In genomic region chr7:142097571-142097970, GRCh38 we compare ENCODE assay signal across 32 cellular contexts. TPM values are rescaled to one million over a fixed set of nuclear protein-coding genes. Genes with fewer than 3 reads are reported as not detected.
"Had no signal": no experiment of that assay in that cellular context is flagged by ENCODE, and none has a peak within 500 bp of the region (broad histone marks: within the 10 kb centered on the region; RNA-seq: fewer than 3 reads in every experiment).

No MANE protein-coding gene starts in this region.

- FAIRE-seq: colon had no signal

- H3K9me3 ChIP-seq: adrenal gland, body of pancreas, esophagus muscularis mucosa, gastrocnemius medialis had no signal

- H3K27ac Mint-ChIP-seq: activated CD4-positive, alpha-beta memory T cell treated with anti-CD3 and anti-CD28 coated beads for 36 hours; activated CD4-positive, alpha-beta T cell treated with anti-CD3 and anti-CD28 coated beads for 36 hours; activated CD4-positive, alpha-beta T cell treated with anti-CD3 and anti-CD28 coated beads, Interleukin-2, amount 10 ng/mL, durations not matched to agents 24 days and 14 days; activated CD8-positive, alpha-beta memory T cell treated with anti-CD3 and anti-CD28 coated beads, Interleukin-2, amount 10 ng/mL, durations not matched to agents 7 days and 5 days; activated CD8-positive, alpha-beta T cell treated with anti-CD3 and anti-CD28 coated beads, Interleukin-2, amount 10 ng/mL, durations not matched to agents 7 days and 5 days; activated naive CD8-positive, alpha-beta T cell treated with anti-CD3 and anti-CD28 coated beads for 36 hours; activated naive CD8-positive, alpha-beta T cell treated with anti-CD3 and anti-CD28 coated beads, Interleukin-2, amount 50 U/mL, for 24 hours; activated T-helper 1 cell treated with anti-CD3 and anti-CD28 coated beads, Interleukin-12 subunit alpha, Interleukin-12 subunit beta, Interleukin-2, Interleukin-4 antibody, amounts not matched to agents 30 ng/mL and 10 ng/mL and 1 ng/mL, durations not matched to agents 14 hours and 24 hours and 36 hours; effector memory CD8-positive, alpha-beta T cell had no signal

- H3K4me1 ChIP-seq: adrenal gland, body of pancreas, esophagus muscularis mucosa, foreskin keratinocyte, gastrocnemius medialis had no signal

- DNase-seq: activated CD4-positive, alpha-beta memory T cell treated with anti-CD3 and anti-CD28 coated beads for 36 hours; activated CD4-positive, alpha-beta T cell treated with anti-CD3 and anti-CD28 coated beads for 36 hours; activated CD4-positive, alpha-beta T cell treated with anti-CD3 and anti-CD28 coated beads, Interleukin-2, amount 10 ng/mL, durations not matched to agents 24 days and 14 days; activated CD4-positive, CD25-positive, alpha-beta regulatory T cell; activated CD4-positive, CD25-positive, alpha-beta regulatory T cell treated with anti-CD3 and anti-CD28 coated beads, Interleukin-2, amount 50 U/mL, for 72 hours; activated CD8-positive, alpha-beta memory T cell treated with anti-CD3 and anti-CD28 coated beads, Interleukin-2, amount 10 ng/mL, durations not matched to agents 7 days and 5 days; activated CD8-positive, alpha-beta memory T cell treated with anti-CD3 and anti-CD28 coated beads, Interleukin-2, amount 50 U/mL, for 4 hours; activated CD8-positive, alpha-beta T cell treated with anti-CD3 and anti-CD28 coated beads, Interleukin-2, amount 10 ng/mL, durations not matched to agents 7 days and 5 days; activated gamma-delta T cell; activated naive CD4-positive, alpha-beta T cell; activated naive CD4-positive, alpha-beta T cell treated with anti-CD3 and anti-CD28 coated beads, Interleukin-2, amount 50 U/mL, for 16 hours; activated naive CD8-positive, alpha-beta T cell treated with anti-CD3 and anti-CD28 coated beads for 36 hours; activated naive CD8-positive, alpha-beta T cell treated with anti-CD3 and anti-CD28 coated beads, Interleukin-2, amount 50 U/mL, for 24 hours; activated T-cell treated with anti-CD3 and anti-CD28 coated beads, Interleukin-2, amount 50 U/mL, for 1 hour; activated T-cell treated with anti-CD3 and anti-CD28 coated beads, Interleukin-2, amount 50 U/mL, for 48 hours; adrenal gland; amygdala; aorta; body of pancreas; caudate nucleus; cortex of kidney; dermis blood vessel endothelial cell; effector CD4-positive, alpha-beta T cell; effector memory CD8-positive, alpha-beta T cell; erythroblast; foreskin keratinocyte; gastrocnemius medialis; glutamatergic neuron; T-helper 2 cell had no signal

- ATAC-seq: activated CD4-positive, alpha-beta T cell treated with anti-CD3 and anti-CD28 coated beads for 36 hours; activated CD8-positive, alpha-beta memory T cell treated with anti-CD3 and anti-CD28 coated beads, Interleukin-2, amount 10 ng/mL, durations not matched to agents 7 days and 5 days; activated CD8-positive, alpha-beta T cell treated with anti-CD3 and anti-CD28 coated beads, Interleukin-2, amount 10 ng/mL, durations not matched to agents 7 days and 5 days; activated naive CD8-positive, alpha-beta T cell treated with anti-CD3 and anti-CD28 coated beads, Interleukin-2, amount 50 U/mL, for 24 hours; body of pancreas; effector memory CD8-positive, alpha-beta T cell; foreskin keratinocyte; gastrocnemius medialis had no signal

- H3K27me3 Mint-ChIP-seq: activated CD4-positive, alpha-beta memory T cell treated with anti-CD3 and anti-CD28 coated beads for 36 hours; activated CD4-positive, alpha-beta T cell treated with anti-CD3 and anti-CD28 coated beads, Interleukin-2, amount 10 ng/mL, durations not matched to agents 24 days and 14 days; activated CD8-positive, alpha-beta memory T cell treated with anti-CD3 and anti-CD28 coated beads, Interleukin-2, amount 10 ng/mL, durations not matched to agents 7 days and 5 days; activated naive CD8-positive, alpha-beta T cell treated with anti-CD3 and anti-CD28 coated beads for 36 hours; activated naive CD8-positive, alpha-beta T cell treated with anti-CD3 and anti-CD28 coated beads, Interleukin-2, amount 50 U/mL, for 24 hours; effector memory CD8-positive, alpha-beta T cell had no signal

- H3K36me3 Mint-ChIP-seq: activated CD4-positive, alpha-beta memory T cell treated with anti-CD3 and anti-CD28 coated beads for 36 hours; activated CD8-positive, alpha-beta memory T cell treated with anti-CD3 and anti-CD28 coated beads, Interleukin-2, amount 10 ng/mL, durations not matched to agents 7 days and 5 days; activated naive CD8-positive, alpha-beta T cell treated with anti-CD3 and anti-CD28 coated beads for 36 hours had no signal

- H3K9me3 Mint-ChIP-seq: activated CD4-positive, alpha-beta memory T cell treated with anti-CD3 and anti-CD28 coated beads for 36 hours; activated CD4-positive, alpha-beta T cell treated with anti-CD3 and anti-CD28 coated beads, Interleukin-2, amount 10 ng/mL, durations not matched to agents 24 days and 14 days; activated naive CD8-positive, alpha-beta T cell treated with anti-CD3 and anti-CD28 coated beads for 36 hours; activated naive CD8-positive, alpha-beta T cell treated with anti-CD3 and anti-CD28 coated beads, Interleukin-2, amount 50 U/mL, for 24 hours; activated T-helper 1 cell treated with anti-CD3 and anti-CD28 coated beads, Interleukin-12 subunit alpha, Interleukin-12 subunit beta, Interleukin-2, Interleukin-4 antibody, amounts not matched to agents 30 ng/mL and 10 ng/mL and 1 ng/mL, durations not matched to agents 14 hours and 24 hours and 36 hours; effector memory CD8-positive, alpha-beta T cell had no signal

- H3K4me1 Mint-ChIP-seq: activated CD4-positive, alpha-beta T cell treated with anti-CD3 and anti-CD28 coated beads for 36 hours; activated naive CD8-positive, alpha-beta T cell treated with anti-CD3 and anti-CD28 coated beads for 36 hours; activated naive CD8-positive, alpha-beta T cell treated with anti-CD3 and anti-CD28 coated beads, Interleukin-2, amount 50 U/mL, for 24 hours had no signal

- H3K27ac ChIP-seq: adrenal gland, body of pancreas, esophagus muscularis mucosa, foreskin keratinocyte, gastrocnemius medialis had no signal

- H3K4me3 ChIP-seq: adrenal gland, body of pancreas, esophagus muscularis mucosa, gastrocnemius medialis had no signal

- H3K4me3 Mint-ChIP-seq: activated CD4-positive, alpha-beta memory T cell treated with anti-CD3 and anti-CD28 coated beads for 36 hours; activated CD4-positive, alpha-beta T cell treated with anti-CD3 and anti-CD28 coated beads for 36 hours; activated CD4-positive, alpha-beta T cell treated with anti-CD3 and anti-CD28 coated beads, Interleukin-2, amount 10 ng/mL, durations not matched to agents 24 days and 14 days; activated CD8-positive, alpha-beta memory T cell treated with anti-CD3 and anti-CD28 coated beads, Interleukin-2, amount 10 ng/mL, durations not matched to agents 7 days and 5 days; activated CD8-positive, alpha-beta T cell treated with anti-CD3 and anti-CD28 coated beads, Interleukin-2, amount 10 ng/mL, durations not matched to agents 7 days and 5 days; activated naive CD8-positive, alpha-beta T cell treated with anti-CD3 and anti-CD28 coated beads for 36 hours; activated naive CD8-positive, alpha-beta T cell treated with anti-CD3 and anti-CD28 coated beads, Interleukin-2, amount 50 U/mL, for 24 hours; activated T-helper 1 cell treated with anti-CD3 and anti-CD28 coated beads, Interleukin-12 subunit alpha, Interleukin-12 subunit beta, Interleukin-2, Interleukin-4 antibody, amounts not matched to agents 30 ng/mL and 10 ng/mL and 1 ng/mL, durations not matched to agents 14 hours and 24 hours and 36 hours; effector memory CD8-positive, alpha-beta T cell had no signal

RNA-seq across cellular contexts. Expression of gene MGAM2, which starts 13.9 kb away (rescaled TPM):
- polyA plus RNA-seq: foreskin keratinocyte had no signal
